In genomic region chr6:1406306-1407058, GRCh38 we compare ENCODE assay signal across 20 cellular contexts. TPM values are rescaled to one million over a fixed set of nuclear protein-coding genes. Genes with fewer than 3 reads are reported as not detected.
DNase-seq lines count a peak whose midpoint lies in the region; ATAC-seq lines count a peak whose summit lies in the region.
"Had no signal": no experiment of that assay in that cellular context is flagged by ENCODE, and none has a peak within 500 bp of the region (broad histone marks: within the 10 kb centered on the region; RNA-seq: fewer than 3 reads in every experiment).

No MANE protein-coding gene starts in this region.

- CTCF ChIA-PET in activated CD4-positive, alpha-beta memory T cell treated with anti-CD3 and anti-CD28 coated beads for 36 hours (lab: Charles Lee) = no interaction called here

- intact Hi-C loops in activated CD4-positive, alpha-beta memory T cell treated with anti-CD3 and anti-CD28 coated beads for 36 hours (cut with micrococcal nuclease) = no loop called here

- no peak overlapping the region for H3K4me3 ChIP-seq in skeletal muscle cell (ENCODE audit: low read depth, low read length)

- no peaks in the 10 kb centered on the region for H3K9me3 Mint-ChIP-seq in activated CD4-positive, alpha-beta memory T cell treated with anti-CD3 and anti-CD28 coated beads for 36 hours
- H3K9me3 Mint-ChIP-seq: naive thymus-derived CD8-positive, alpha-beta T cell had no signal

- ATAC-seq in GM18867 (IDR thresholded peaks at IDR 0.05; ENCODE audit: unreplicated experiment) = no peak
- ATAC-seq: naive thymus-derived CD8-positive, alpha-beta T cell had no signal

- H3K27me3 Mint-ChIP-seq in activated CD4-positive, alpha-beta memory T cell treated with anti-CD3 and anti-CD28 coated beads for 36 hours = peaks cover 19% of the 10 kb centered on the region

- POLR2A ChIA-PET in activated CD4-positive, alpha-beta memory T cell treated with anti-CD3 and anti-CD28 coated beads for 36 hours (lab: Charles Lee) = no interaction called here

- DNase-seq in EH (ENCODE audit: low read depth) = peak; percentile 84
- peak; percentile 87 for DNase-seq in MV-4-11 (lab: John Stamatoyannopoulos, UW)
- peak; percentile 69 for DNase-seq in dedifferentiated amniotic fluid mesenchymal stem cell (ENCODE audit: extremely low spot score)
- DNase-seq in skeletal muscle cell (ENCODE audit: low read depth) = peak; percentile 19
- DNase-seq in NCI-H2227 treated with DMSO at 0.1 percent for 48 hours (lab: John Stamatoyannopoulos, UW) = no peak
- DNase-seq in activated T-cell treated with anti-CD3 and anti-CD28 coated beads, Interleukin-2, amount 50 U/mL, for 48 hours = no peak
- DNase-seq in activated CD4-positive, alpha-beta memory T cell treated with anti-CD3 and anti-CD28 coated beads for 36 hours = no peak
- DNase-seq: activated CD4-positive, CD25-positive, alpha-beta regulatory T cell treated with anti-CD3 and anti-CD28 coated beads, Interleukin-2, amount 50 U/mL, for 72 hours; activated CD8-positive, alpha-beta memory T cell treated with anti-CD3 and anti-CD28 coated beads, Interleukin-2, amount 50 U/mL, for 48 hours; cortex of kidney; erythroblast; KG1; naive thymus-derived CD8-positive, alpha-beta T cell; NCI-H510A; RPMI8226; trophoblast cell had no signal

- H3K4me1 Mint-ChIP-seq in activated CD4-positive, alpha-beta memory T cell treated with anti-CD3 and anti-CD28 coated beads for 36 hours (ENCODE audit: low read depth) = no peaks in the 10 kb centered on the region
- H3K4me1 Mint-ChIP-seq: naive thymus-derived CD8-positive, alpha-beta T cell had no signal

- H3K4me3 Mint-ChIP-seq in activated CD4-positive, alpha-beta memory T cell treated with anti-CD3 and anti-CD28 coated beads for 36 hours = no peak overlapping the region
- H3K4me3 Mint-ChIP-seq: naive thymus-derived CD8-positive, alpha-beta T cell had no signal

- no peaks in the 10 kb centered on the region for H3K36me3 Mint-ChIP-seq in activated CD4-positive, alpha-beta memory T cell treated with anti-CD3 and anti-CD28 coated beads for 36 hours
- H3K36me3 Mint-ChIP-seq: naive thymus-derived CD8-positive, alpha-beta T cell had no signal

- no peak overlapping the region for H3K27ac Mint-ChIP-seq in activated CD4-positive, alpha-beta memory T cell treated with anti-CD3 and anti-CD28 coated beads for 36 hours
- H3K27ac Mint-ChIP-seq: naive thymus-derived CD8-positive, alpha-beta T cell had no signal

RNA-seq across cellular contexts. Expression of gene FOXF2, which starts 17.1 kb away (rescaled TPM):
- not detected for total RNA-seq in activated CD4-positive, alpha-beta memory T cell treated with anti-CD3 and anti-CD28 coated beads for 36 hours
- total RNA-seq: H1; naive thymus-derived CD8-positive, alpha-beta T cell; pulmonary artery endothelial cell; T-helper 1 cell treated with Interleukin-12 subunit alpha and Interleukin-12 subunit beta and Interleukin-4 antibody, amounts not matched to agents 30 ng/mL and 1 ng/mL, for 36 hours had no signal

Comparison
In these comparisons a context has a peak if more than half of its experiments do, and no peak if none do; other contexts are left out.
1. DNase-seq: peak in EH (single experiment), MV-4-11 (single experiment), dedifferentiated amniotic fluid mesenchymal stem cell (single experiment) and skeletal muscle cell (single experiment); none in NCI-H2227 treated with DMSO at 0.1 percent for 48 hours (single experiment), activated T-cell treated with anti-CD3 and anti-CD28 coated beads, Interleukin-2, amount 50 U/mL, for 48 hours (0 of 2) and activated CD4-positive, alpha-beta memory T cell treated with anti-CD3 and anti-CD28 coated beads for 36 hours (single experiment).